Comparison of ENCODE assay signal across 11 cellular contexts in genomic region chr5:78362220-78362619, GRCh38. TPM values are rescaled to one million over a fixed set of nuclear protein-coding genes. Genes with fewer than 3 reads are reported as not detected.
DNase-seq lines count a peak whose midpoint lies in the region; TF ChIP-seq lines count a peak whose summit lies in the region.
"Had no signal": no experiment of that assay in that cellular context is flagged by ENCODE, and none has a peak within 500 bp of the region (broad histone marks: within the 10 kb centered on the region; RNA-seq: fewer than 3 reads in every experiment).

No MANE protein-coding gene starts in this region.

- TF ChIP-seq CTCF in dorsolateral prefrontal cortex (IDR thresholded peaks at IDR 0.05 in 54 of 56, conservative IDR thresholded peaks at IDR 0.05 in 2 of 56; ENCODE audit: low read depth in 1 of 56, partially characterized antibody in 56 of 56) = no peak

- H3K4me3 Mint-ChIP-seq in T-helper 1 cell treated with Interleukin-12 subunit alpha and Interleukin-12 subunit beta and Interleukin-4 antibody, amounts not matched to agents 30 μg/mL and 1 μg/mL, for 36 hours = peak overlapping the region; percentile 8

- H3K36me3 Mint-ChIP-seq in T-helper 1 cell treated with Interleukin-12 subunit alpha and Interleukin-12 subunit beta and Interleukin-4 antibody, amounts not matched to agents 30 μg/mL and 1 μg/mL, for 36 hours (ENCODE audit: low read depth) = peaks cover 6% of the 10 kb centered on the region

- H3K27ac ChIP-seq in dorsolateral prefrontal cortex = peak overlapping the region in 21 of 59 donors; percentile 20 to 98 (median 91)

- no peaks in the 10 kb centered on the region for H3K9me3 Mint-ChIP-seq in T-helper 1 cell treated with Interleukin-12 subunit alpha and Interleukin-12 subunit beta and Interleukin-4 antibody, amounts not matched to agents 30 μg/mL and 1 μg/mL, for 36 hours

- peaks cover 25% of the 10 kb centered on the region for H3K4me1 Mint-ChIP-seq in T-helper 1 cell treated with Interleukin-12 subunit alpha and Interleukin-12 subunit beta and Interleukin-4 antibody, amounts not matched to agents 30 μg/mL and 1 μg/mL, for 36 hours (ENCODE audit: low read depth)

- H3K27ac Mint-ChIP-seq in T-helper 1 cell treated with Interleukin-12 subunit alpha and Interleukin-12 subunit beta and Interleukin-4 antibody, amounts not matched to agents 30 μg/mL and 1 μg/mL, for 36 hours = no peak overlapping the region

- H3K4me3 ChIP-seq in dorsolateral prefrontal cortex = peak overlapping the region in 48 of 59 donors; percentile 0 to 100 (median 97)

- intact Hi-C loops in dorsolateral prefrontal cortex (cut with DNase I) = loop anchor here (10.0 kb wide), 3 partner anchors 143 to 603 kb away; no protein-coding TSS in a partner anchor

- H3K27me3 ChIP-seq in dorsolateral prefrontal cortex = no peaks in the 10 kb centered on the region
- H3K27me3 ChIP-seq: sigmoid colon had no signal

- H3K27me3 Mint-ChIP-seq in T-helper 1 cell treated with Interleukin-12 subunit alpha and Interleukin-12 subunit beta and Interleukin-4 antibody, amounts not matched to agents 30 μg/mL and 1 μg/mL, for 36 hours (ENCODE audit: low read depth) = no peaks in the 10 kb centered on the region

- DNase-seq in T-helper 1 cell (no peak), NCI-H69 (lab: John Stamatoyannopoulos, UW) (peak; percentile 52), dorsolateral prefrontal cortex (no peak), renal cortical epithelial cell (ENCODE audit: low read depth) (peak; percentile 41), SIG-M5 treated with dmso at 0.1 percent for 504 hours (lab: John Stamatoyannopoulos, UW; ENCODE audit: unreplicated experiment) (no peak), GM19238 (ENCODE audit: insufficient read length, low spot score) (no peak), AML-193 (lab: John Stamatoyannopoulos, UW) (no peak)
- DNase-seq: NCI-H1105 treated with DMSO at 0.1 percent for 48 hours, sigmoid colon, T1000 had no signal

RNA-seq across cellular contexts. Expression of gene SCAMP1, which starts 1.8 kb away (rescaled TPM):
- total RNA-seq in dorsolateral prefrontal cortex = 100 to 1,000 TPM in 73 of 120 experiments, 10 to 100 TPM in 47; 54.8 to 153 (median 108) TPM
- 90.9 and 104 TPM in 2 replicates for total RNA-seq in renal cortical epithelial cell

Comparison
In these comparisons a context has a peak if more than half of its experiments do, and no peak if none do; other contexts are left out.
1. DNase-seq: peak in NCI-H69 (single experiment) and renal cortical epithelial cell (single experiment); none in T-helper 1 cell (0 of 5), dorsolateral prefrontal cortex (0 of 10), SIG-M5 treated with dmso at 0.1 percent for 504 hours (single experiment), GM19238 (single experiment) and AML-193 (0 of 2).